ENCODE assay signal across 8 cellular contexts in genomic region chr13:51125495-51126226, GRCh38. TPM values are rescaled to one million over a fixed set of nuclear protein-coding genes. Genes with fewer than 3 reads are reported as not detected.
DNase-seq lines count a peak whose midpoint lies in the region; ATAC-seq and TF ChIP-seq lines count a peak whose summit lies in the region.

No MANE protein-coding gene starts in this region.

- no peaks in the 10 kb centered on the region for H3K36me3 Mint-ChIP-seq in T-helper 17 cell (ENCODE audit: low read depth)

- H3K4me1 ChIP-seq in lung (ENCODE audit: control insufficient read depth in 2 of 2, insufficient read depth in 2 of 2, low read length in 2 of 2) = no peaks in the 10 kb centered on the region

- peaks cover 20% of the 10 kb centered on the region for H3K27me3 Mint-ChIP-seq in T-helper 17 cell

- no peak overlapping the region for H3K4me3 ChIP-seq in lung

- no peaks in the 10 kb centered on the region for H3K36me3 ChIP-seq in lung (ENCODE audit: control insufficient read depth in 2 of 2, insufficient read depth in 2 of 2, low read length in 2 of 2)

- no peak overlapping the region for H3K27ac ChIP-seq in lung (ENCODE audit: low read depth in 1 of 2, low read length in 1 of 2)

- no peak overlapping the region for H3K4me3 Mint-ChIP-seq in T-helper 17 cell

- H3K27me3 ChIP-seq in lung (ENCODE audit: control insufficient read depth, insufficient read depth) = no peaks in the 10 kb centered on the region

- peaks cover 10% of the 10 kb centered on the region for H3K4me1 Mint-ChIP-seq in T-helper 17 cell

- no peak overlapping the region for H3K27ac Mint-ChIP-seq in T-helper 17 cell

- 31 to 33% methylated on average over 7 of the region's 7 CpGs for WGBS in lung, 2 donors

- H3K9me3 ChIP-seq in T-helper 17 cell (ENCODE audit: control insufficient read depth, low read length, poor library complexity, severe bottlenecking) (no peaks in the 10 kb centered on the region), lung (ENCODE audit: control insufficient read depth in 2 of 2, insufficient read depth in 1 of 2, low read length in 1 of 2) (no peaks in the 10 kb centered on the region)

- ATAC-seq in GM18499 (IDR thresholded peaks at IDR 0.05; ENCODE audit: insufficient read depth, unreplicated experiment) = peak; percentile 66
- ATAC-seq in HG02884 (IDR thresholded peaks at IDR 0.05; ENCODE audit: unreplicated experiment) = peak; percentile 90
- ATAC-seq in T-helper 17 cell = peak; percentile 83
- peak; percentile 75 for ATAC-seq in lung (ENCODE audit: insufficient read depth, low FRiP score)

- TF ChIP-seq CTCF in lung (IDR thresholded peaks at IDR 0.05; ENCODE audit: control extremely low read depth, extremely low read depth) = peak; percentile 80

- DNase-seq in AG08395 (ENCODE audit: low spot score) (peak; percentile 73), NCI-H1694 treated with DMSO at 0.1 percent for 48 hours (lab: John Stamatoyannopoulos, UW) (peak; percentile 18), T-helper 17 cell (peak in 1 of 3 donors; percentile 20), dedifferentiated amniotic fluid mesenchymal stem cell (ENCODE audit: extremely low spot score) (peak; percentile 40), lung (ENCODE audit: low spot score) (peak; percentile 42)
- DNase-seq in stimulated activated naive CD4-positive, alpha-beta T cell treated with Interleukin-2 at 50 U/mL for 16 hours (lab: John Stamatoyannopoulos, UW) = peak; percentile 7

RNA-seq across cellular contexts. Expression of gene C13orf42, which starts 14.6 kb away (rescaled TPM):
- total RNA-seq in T-helper 17 cell (not detected), lung (under 1 TPM in 1 of 2 donors, not detected in 1; 0.23 TPM)
- polyA plus RNA-seq in lung = under 1 TPM in 1 of 2 donors, not detected in 1; 0.04 TPM
